23 cellular contexts compared by ENCODE assay signal in the genomic region with DNA sequence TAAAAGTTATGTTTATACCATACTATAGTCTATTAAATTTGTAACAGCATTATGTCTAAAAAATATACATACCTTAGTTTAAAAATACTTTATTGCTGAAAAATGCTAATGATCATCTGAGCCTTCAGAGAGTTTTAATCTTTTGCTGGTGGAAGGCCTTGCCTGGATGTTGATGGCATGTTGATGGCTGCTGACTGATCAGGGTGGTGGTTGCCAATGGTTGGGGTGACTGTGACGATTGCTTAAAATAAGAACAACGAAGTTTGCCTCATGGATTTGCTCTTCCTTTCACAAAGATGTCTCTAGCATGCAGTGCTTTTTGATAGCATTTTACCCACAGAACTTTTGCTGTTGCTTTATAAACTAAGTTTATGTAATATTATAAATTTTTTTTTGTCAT.
DNase-seq lines count a peak whose midpoint lies in the region; ATAC-seq, FAIRE-seq and TF ChIP-seq lines count a peak whose summit lies in the region.
"Had no signal": no experiment of that assay in that cellular context is flagged by ENCODE, and none has a peak within 500 bp of the region (broad histone marks: within the 10 kb centered on the region; RNA-seq: fewer than 3 reads in every experiment).

No MANE protein-coding gene starts in this region.

- TF ChIP-seq CTCF in left ventricle myocardium inferior (IDR thresholded peaks at IDR 0.05; ENCODE audit: borderline replicate concordance) (no peak), GM12878 (IDR thresholded peaks at IDR 0.05 in 2 of 3, conservative IDR thresholded peaks at IDR 0.05 in 1 of 3; ENCODE audit: control insufficient read depth in 2 of 3, extremely low read depth in 1 of 3, insufficient read depth in 1 of 3, low read depth in 3 of 3, low read length in 3 of 3) (no peak), psoas muscle (IDR thresholded peaks at IDR 0.05) (no peak)

- no peaks in the 10 kb centered on the region for H4K20me1 ChIP-seq in GM12878 (ENCODE audit: control insufficient read depth, insufficient read depth)

- intact Hi-C loops in left ventricle myocardium inferior (cut with micrococcal nuclease) (no loop called here), left cardiac atrium (cut with DNase I) (no loop called here), GM12878 (cut with micrococcal nuclease; ENCODE audit: unreplicated experiment) (no loop called here), psoas muscle (cut with DNase I) (no loop called here)
- intact Hi-C loops in naive thymus-derived CD4-positive, alpha-beta T cell (cut with micrococcal nuclease): no loop called here

- RAD21 ChIA-PET in GM12878 (lab: Charles Lee; ENCODE audit: unreplicated experiment): no interaction called here

- H3K4me3 Mint-ChIP-seq in naive thymus-derived CD4-positive, alpha-beta T cell: no peak overlapping the region
- H3K4me3 Mint-ChIP-seq: CD14-positive monocyte; CD4-positive, alpha-beta T cell; CD8-positive, alpha-beta memory T cell; HFFc6 had no signal

- ATAC-seq in left cardiac atrium (no peak), GM12878 (no peak), psoas muscle (peak in 3 of 4 donors; percentile 48 to 52 (median 50))
- ATAC-seq in naive thymus-derived CD4-positive, alpha-beta T cell: no peak
- ATAC-seq: A549 had no signal

- H3K4me3 ChIP-seq in left ventricle myocardium inferior (no peak overlapping the region), GM12878 (no peak overlapping the region), psoas muscle (no peak overlapping the region)
- H3K4me3 ChIP-seq in naive thymus-derived CD4-positive, alpha-beta T cell (ENCODE audit: low read length): no peak overlapping the region
- H3K4me3 ChIP-seq: A549; BLaER1 treated with 17β-estradiol and CSF1 and Interleukin-3, amounts not matched to agents 10 nM and 100 nM; HAP-1 had no signal

- in situ Hi-C loops in GM12878 (cut with MboI): no loop called here

- no peak for TF ChIP-seq POLR2A in GM12878 (IDR thresholded peaks at IDR 0.05; ENCODE audit: low read depth, low read length)

- peak; percentile 18 for FAIRE-seq in GM12878 (lab: Jason Lieb, UNC)
- FAIRE-seq: A549, GM12892, H54 had no signal

- H3K9ac ChIP-seq in GM12878 (ENCODE audit: control insufficient read depth, insufficient read depth, low read length): no peak overlapping the region
- H3K9ac ChIP-seq: BLaER1 treated with 17β-estradiol and CSF1 and Interleukin-3, amounts not matched to agents 10 nM and 100 nM had no signal

- H3K36me3 ChIP-seq in left ventricle myocardium inferior (peaks cover 23% of the 10 kb centered on the region), GM12878 (ENCODE audit: control insufficient read depth in 2 of 2, insufficient read depth in 2 of 2, low read length in 1 of 2) (peaks cover 1 to 7% of the 10 kb centered on the region in 2 experiments), psoas muscle (ENCODE audit: insufficient read depth in 1 of 2, low read depth in 1 of 2) (peaks cover 0 to 21% of the 10 kb centered on the region in 2 donors)
- H3K36me3 ChIP-seq in naive thymus-derived CD4-positive, alpha-beta T cell (ENCODE audit: control insufficient read depth in 2 of 3, insufficient read depth in 3 of 3, low read length in 3 of 3): peaks cover 0 to 5% (median 0%) of the 10 kb centered on the region in 3 experiments

- TF ChIP-seq RAD21 in GM12878 (IDR thresholded peaks at IDR 0.05; ENCODE audit: insufficient read depth, low read depth, low read length): no peak

- peaks cover 0 to 37% (median 16%) of the 10 kb centered on the region in 5 donors for H3K36me3 Mint-ChIP-seq in naive thymus-derived CD4-positive, alpha-beta T cell

- SMC1A ChIA-PET in GM12878 (lab: Charles Lee; ENCODE audit: uncharacterized antibody, unreplicated experiment): no interaction called here

- H3K9me3 ChIP-seq in left ventricle myocardium inferior (replicated peaks) (no peaks in the 10 kb centered on the region), GM12878 (replicated peaks; ENCODE audit: control insufficient read depth, insufficient read depth, low read length) (no peaks in the 10 kb centered on the region; the same call in 2 of the 3 replicates), psoas muscle (no peaks in the 10 kb centered on the region)
- no peaks in the 10 kb centered on the region for H3K9me3 ChIP-seq in naive thymus-derived CD4-positive, alpha-beta T cell (ENCODE audit: control insufficient read depth in 2 of 3, low read length in 3 of 3)
- H3K9me3 ChIP-seq: A549, BE2C, HAP-1 had no signal

- DNase-seq in left ventricle myocardium inferior (no peak), left cardiac atrium (no peak), GM12878 (ENCODE audit: low read depth, low spot score) (no peak), psoas muscle (peak in 1 of 2 donors; percentile 51), NOMO-1 treated with DMSO at 0.1 percent for 48 hours (lab: John Stamatoyannopoulos, UW; ENCODE audit: unreplicated experiment) (no peak)
- DNase-seq in naive thymus-derived CD4-positive, alpha-beta T cell: no peak
- DNase-seq: 8988T; ACHN; AML-193; BE2C; CD4-positive, alpha-beta T cell; CD8-positive, alpha-beta memory T cell; DMS53; DMS79 treated with DMSO at 0.1 percent for 48 hours; GF-D8; GOT3; HFFc6 had no signal

- WGBS in GM12878 (ENCODE audit: insufficient coverage, insufficient replicate concordance, low lambda C conversion rate, missing lambda C conversion rate): 72% methylated on average over 2 of the region's 2 CpGs
- WGBS in psoas muscle, 3 donors: 22 to 34% (median 26%) methylated on average over 2 of the region's 2 CpGs

- POLR2A ChIA-PET in GM12878 (lab: Charles Lee): no interaction called here
- POLR2A ChIA-PET in naive thymus-derived CD4-positive, alpha-beta T cell (lab: Charles Lee): no interaction called here

- H3K27me3 ChIP-seq in left ventricle myocardium inferior (ENCODE audit: low read depth) (no peaks in the 10 kb centered on the region), GM12878 (replicated peaks in 1 of 2; ENCODE audit: control insufficient read depth in 2 of 2, insufficient read depth in 2 of 2, low read length in 1 of 2) (no peaks in the 10 kb centered on the region), psoas muscle (ENCODE audit: insufficient read depth in 3 of 3, low read length in 2 of 3) (no peaks in the 10 kb centered on the region)
- no peaks in the 10 kb centered on the region for H3K27me3 ChIP-seq in naive thymus-derived CD4-positive, alpha-beta T cell (ENCODE audit: control insufficient read depth in 2 of 2, insufficient read depth in 2 of 2, low read length in 2 of 2)
- H3K27me3 ChIP-seq: BE2C; BLaER1 treated with 17β-estradiol and CSF1 and Interleukin-3, amounts not matched to agents 10 nM and 100 nM had no signal

- peaks cover 19% of the 10 kb centered on the region for H3K79me2 ChIP-seq in GM12878 (ENCODE audit: control insufficient read depth, insufficient read depth, low read length)

- peaks cover 100% of the 10 kb centered on the region for H3K4me1 ChIP-seq in left ventricle myocardium inferior
- H3K4me1 ChIP-seq in GM12878 (ENCODE audit: control insufficient read depth, insufficient read depth, low read length): no peaks in the 10 kb centered on the region
- peaks cover 64% of the 10 kb centered on the region for H3K4me1 ChIP-seq in psoas muscle
- no peaks in the 10 kb centered on the region for H3K4me1 ChIP-seq in naive thymus-derived CD4-positive, alpha-beta T cell (ENCODE audit: control insufficient read depth in 2 of 2, insufficient read depth in 2 of 2, low read length in 2 of 2)
- H3K4me1 ChIP-seq: A549 had no signal

- BruUV-seq in GM12878 (replicated peaks; lab: Mats Ljungman, UMichigan): no TSS peak

- no peaks in the 10 kb centered on the region for H3K9me3 Mint-ChIP-seq in naive thymus-derived CD4-positive, alpha-beta T cell
- H3K9me3 Mint-ChIP-seq: CD4-positive, alpha-beta T cell; CD8-positive, alpha-beta memory T cell; HFFc6 had no signal

- no peaks in the 10 kb centered on the region for H3K27me3 Mint-ChIP-seq in naive thymus-derived CD4-positive, alpha-beta T cell
- H3K27me3 Mint-ChIP-seq: CD4-positive, alpha-beta T cell; CD8-positive, alpha-beta memory T cell had no signal

- TF ChIP-seq EP300 in GM12878 (IDR thresholded peaks at IDR 0.05; ENCODE audit: borderline replicate concordance in 1 of 2, control insufficient read depth in 1 of 2, low read depth in 2 of 2, low read length in 2 of 2): no peak

- CTCF ChIA-PET in GM12878 (lab: Yijun Ruan, JAX): no interaction called here
- CTCF ChIA-PET in naive thymus-derived CD4-positive, alpha-beta T cell (lab: Charles Lee): no interaction called here

- H3K4me2 ChIP-seq in GM12878 (ENCODE audit: control insufficient read depth, insufficient read depth): no peak overlapping the region
- H3K4me2 ChIP-seq: A549 had no signal

- H2AFZ ChIP-seq in GM12878 (ENCODE audit: control insufficient read depth, low read depth, low read length): no peak overlapping the region

- H3K27ac ChIP-seq in left ventricle myocardium inferior (replicated peaks) (peak overlapping the region; percentile 24), GM12878 (ENCODE audit: control insufficient read depth, insufficient read depth) (no peak overlapping the region), psoas muscle (peak overlapping the region; percentile 47)
- H3K27ac ChIP-seq in naive thymus-derived CD4-positive, alpha-beta T cell (ENCODE audit: low read depth, low read length): no peak overlapping the region
- H3K27ac ChIP-seq: A549; BLaER1 treated with 17β-estradiol and CSF1 and Interleukin-3, amounts not matched to agents 10 nM and 100 nM had no signal

- peak overlapping the region in 1 of 9 donors; percentile 56 for H3K27ac Mint-ChIP-seq in naive thymus-derived CD4-positive, alpha-beta T cell
- H3K27ac Mint-ChIP-seq: CD4-positive, alpha-beta T cell; HFFc6 had no signal

- peaks cover 12 to 52% (median 39%) of the 10 kb centered on the region in 7 donors for H3K4me1 Mint-ChIP-seq in naive thymus-derived CD4-positive, alpha-beta T cell

TF ChIP-seq in GM12878, 131 proteins besides CTCF, POLR2A, EP300 and RAD21 (continues in another document):
- TF ChIP-seq FOXM1 (IDR thresholded peaks at IDR 0.05; ENCODE audit: low read depth, low read length) (no peak), ZNF622 (IDR thresholded peaks at IDR 0.05) (no peak), POU2F2 (IDR thresholded peaks at IDR 0.05; ENCODE audit: borderline replicate concordance, low read depth, low read length) (no peak)
- TF ChIP-seq, protein P1, sequence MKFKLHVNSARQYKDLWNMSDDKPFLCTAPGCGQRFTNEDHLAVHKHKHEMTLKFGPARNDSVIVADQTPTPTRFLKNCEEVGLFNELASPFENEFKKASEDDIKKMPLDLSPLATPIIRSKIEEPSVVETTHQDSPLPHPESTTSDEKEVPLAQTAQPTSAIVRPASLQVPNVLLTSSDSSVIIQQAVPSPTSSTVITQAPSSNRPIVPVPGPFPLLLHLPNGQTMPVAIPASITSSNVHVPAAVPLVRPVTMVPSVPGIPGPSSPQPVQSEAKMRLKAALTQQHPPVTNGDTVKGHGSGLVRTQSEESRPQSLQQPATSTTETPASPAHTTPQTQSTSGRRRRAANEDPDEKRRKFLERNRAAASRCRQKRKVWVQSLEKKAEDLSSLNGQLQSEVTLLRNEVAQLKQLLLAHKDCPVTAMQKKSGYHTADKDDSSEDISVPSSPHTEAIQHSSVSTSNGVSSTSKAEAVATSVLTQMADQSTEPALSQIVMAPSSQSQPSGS (IDR thresholded peaks at IDR 0.05; ENCODE audit: low read length): no peak

Comparison
In these comparisons a context has a peak if more than half of its experiments do, and no peak if none do; other contexts are left out.
1. H3K27ac ChIP-seq: peak in left ventricle myocardium inferior (single experiment) and psoas muscle (single experiment); none in GM12878 (single experiment) and naive thymus-derived CD4-positive, alpha-beta T cell (single experiment).
2. ATAC-seq: peak in psoas muscle (3 of 4); none in left cardiac atrium (0 of 2), GM12878 (single experiment) and naive thymus-derived CD4-positive, alpha-beta T cell (single experiment).